35 cellular contexts compared by ENCODE assay signal in the genomic region with DNA sequence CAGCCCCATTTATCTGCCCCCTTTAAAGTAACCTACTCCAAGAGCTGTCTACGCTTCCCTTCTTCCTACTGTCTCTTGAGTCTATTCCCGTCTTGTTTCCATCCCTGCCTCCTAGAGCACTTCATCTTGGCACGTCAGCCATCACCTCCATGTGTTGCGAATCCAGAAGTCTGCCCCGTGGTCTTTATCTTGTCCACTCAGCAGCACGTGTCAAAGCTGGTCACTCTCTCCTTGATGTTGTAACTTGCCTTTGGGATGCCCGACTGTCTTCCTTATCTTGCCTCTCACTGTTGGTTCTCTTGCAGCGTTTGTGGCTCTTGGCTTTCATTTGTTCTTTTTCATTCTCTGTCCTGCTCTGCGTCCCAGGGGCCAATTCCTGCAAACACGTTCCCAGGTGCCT.
"Had no signal": no experiment of that assay in that cellular context is flagged by ENCODE, and none has a peak within 500 bp of the region (broad histone marks: within the 10 kb centered on the region; RNA-seq: fewer than 3 reads in every experiment).

No MANE protein-coding gene starts in this region.

- H3K9me3 ChIP-seq: adrenal gland, body of pancreas, breast epithelium had no signal

- H3K4me1 ChIP-seq: adrenal gland, breast epithelium had no signal

- H3K36me3 ChIP-seq: adrenal gland, brain microvascular endothelial cell, breast epithelium had no signal

- H3K4me3 Mint-ChIP-seq: activated B cell treated with CpG ODN at 0.5 μM for 24 hours; activated CD4-positive, alpha-beta memory T cell treated with anti-CD3 and anti-CD28 coated beads for 36 hours; activated CD4-positive, alpha-beta T cell treated with anti-CD3 and anti-CD28 coated beads, Interleukin-2, amount 10 ng/mL, durations not matched to agents 24 days and 14 days; activated CD8-positive, alpha-beta T cell treated with anti-CD3 and anti-CD28 coated beads for 36 hours; activated naive CD4-positive, alpha-beta T cell treated with anti-CD3 and anti-CD28 coated beads for 36 hours; activated naive CD8-positive, alpha-beta T cell treated with anti-CD3 and anti-CD28 coated beads for 36 hours; central memory CD8-positive, alpha-beta T cell; T-helper 1 cell treated with Interleukin-12 subunit alpha and Interleukin-12 subunit beta and Interleukin-4 antibody, amounts not matched to agents 30 μg/mL and 1 μg/mL, for 36 hours; T-helper 2 cell treated with Interferon-gamma antibody and Interleukin-4, amounts not matched to agents 5 μg/mL and 100 μg/mL, for 36 hours had no signal

- ATAC-seq: activated CD8-positive, alpha-beta T cell treated with anti-CD3 and anti-CD28 coated beads for 36 hours; activated naive CD4-positive, alpha-beta T cell treated with anti-CD3 and anti-CD28 coated beads, Interleukin-2, amount 50 U/mL, for 72 hours; body of pancreas had no signal

- DNase-seq: activated B cell treated with CpG ODN at 0.5 μM for 24 hours; activated CD4-positive, alpha-beta memory T cell treated with anti-CD3 and anti-CD28 coated beads for 36 hours; activated CD4-positive, alpha-beta T cell treated with anti-CD3 and anti-CD28 coated beads for 4 hours; activated CD4-positive, alpha-beta T cell treated with anti-CD3 and anti-CD28 coated beads, Interleukin-2, amount 10 ng/mL, durations not matched to agents 24 days and 14 days; activated CD4-positive, alpha-beta T cell treated with anti-CD3 and anti-CD28 coated beads, Interleukin-2, amount 50 U/mL, for 1 hour; activated CD4-positive, alpha-beta T cell treated with anti-CD3 and anti-CD28 coated beads, Interleukin-2, amount 50 U/mL, for 4 hours; activated CD4-positive, CD25-positive, alpha-beta regulatory T cell treated with anti-CD3 and anti-CD28 coated beads, Interleukin-2, amount 50 U/mL, for 72 hours; activated CD8-positive, alpha-beta memory T cell treated with anti-CD3 and anti-CD28 coated beads, Interleukin-2, amount 50 U/mL, for 4 hours; activated CD8-positive, alpha-beta T cell treated with anti-CD3 and anti-CD28 coated beads for 36 hours; activated effector memory CD4-positive, alpha-beta T cell treated with Interleukin-2 at 50 U/mL for 16 hours; activated gamma-delta T cell treated with Interleukin-2 at 50 U/mL for 16 hours; activated naive CD4-positive, alpha-beta T cell; activated naive CD4-positive, alpha-beta T cell treated with anti-CD3 and anti-CD28 coated beads for 36 hours; activated naive CD4-positive, alpha-beta T cell treated with anti-CD3 and anti-CD28 coated beads, Interleukin-2, amount 50 U/mL, for 16 hours; activated naive CD8-positive, alpha-beta T cell treated with anti-CD3 and anti-CD28 coated beads for 36 hours; activated T-cell treated with anti-CD3 and anti-CD28 coated beads for 4 hours; activated T-cell treated with anti-CD3 and anti-CD28 coated beads, Interleukin-2, amount 50 U/mL, for 1 hour; activated T-cell treated with anti-CD3 and anti-CD28 coated beads, Interleukin-2, amount 50 U/mL, for 48 hours; adrenal gland; amniotic stem cell; aorta; body of pancreas; brain microvascular endothelial cell; caudate nucleus; cerebellar nuclear complex; T-helper 1 cell; T-helper 2 cell; T-helper 9 cell had no signal

- H3K36me3 Mint-ChIP-seq: activated CD4-positive, alpha-beta memory T cell treated with anti-CD3 and anti-CD28 coated beads for 36 hours; activated naive CD4-positive, alpha-beta T cell treated with anti-CD3 and anti-CD28 coated beads, Interleukin-2, amount 50 U/mL, for 72 hours; activated naive CD8-positive, alpha-beta T cell treated with anti-CD3 and anti-CD28 coated beads for 36 hours had no signal

- H3K4me1 Mint-ChIP-seq: central memory CD8-positive, alpha-beta T cell had no signal

- H3K4me3 ChIP-seq: adrenal gland, body of pancreas, breast epithelium had no signal

- H3K27me3 ChIP-seq: adrenal gland, body of pancreas, brain microvascular endothelial cell, breast epithelium had no signal

- H3K27ac ChIP-seq: adrenal gland, body of pancreas, brain microvascular endothelial cell, breast epithelium, VCaP had no signal

- H3K9me3 Mint-ChIP-seq: activated B cell treated with CpG ODN at 0.5 μM for 24 hours; activated CD4-positive, alpha-beta memory T cell treated with anti-CD3 and anti-CD28 coated beads for 36 hours; activated CD4-positive, alpha-beta T cell treated with anti-CD3 and anti-CD28 coated beads, Interleukin-2, amount 10 ng/mL, durations not matched to agents 24 days and 14 days; activated CD8-positive, alpha-beta T cell treated with anti-CD3 and anti-CD28 coated beads for 36 hours; activated naive CD4-positive, alpha-beta T cell treated with anti-CD3 and anti-CD28 coated beads for 36 hours; activated naive CD4-positive, alpha-beta T cell treated with anti-CD3 and anti-CD28 coated beads, Interleukin-2, amount 50 U/mL, for 72 hours; activated naive CD8-positive, alpha-beta T cell treated with anti-CD3 and anti-CD28 coated beads for 36 hours; activated T-helper 2 cell treated with anti-CD3 and anti-CD28 coated beads, Interferon-gamma antibody, Interleukin-2, Interleukin-4, amounts not matched to agents 10 μg/mL and 5 μg/mL and 100 μg/mL, durations not matched to agents 14 hours and 24 hours and 36 hours; central memory CD8-positive, alpha-beta T cell; T-helper 1 cell treated with Interleukin-12 subunit alpha and Interleukin-12 subunit beta and Interleukin-4 antibody, amounts not matched to agents 30 μg/mL and 1 μg/mL, for 36 hours; T-helper 2 cell treated with Interferon-gamma antibody and Interleukin-4, amounts not matched to agents 5 μg/mL and 100 μg/mL, for 36 hours had no signal

- H3K27me3 Mint-ChIP-seq: activated B cell treated with CpG ODN at 0.5 μM for 24 hours; activated CD4-positive, alpha-beta memory T cell treated with anti-CD3 and anti-CD28 coated beads for 36 hours; activated CD4-positive, alpha-beta T cell treated with anti-CD3 and anti-CD28 coated beads, Interleukin-2, amount 10 ng/mL, durations not matched to agents 24 days and 14 days; activated CD8-positive, alpha-beta T cell treated with anti-CD3 and anti-CD28 coated beads for 36 hours; central memory CD8-positive, alpha-beta T cell had no signal

- H3K27ac Mint-ChIP-seq: activated CD4-positive, alpha-beta memory T cell treated with anti-CD3 and anti-CD28 coated beads for 36 hours; activated CD4-positive, alpha-beta T cell treated with anti-CD3 and anti-CD28 coated beads, Interleukin-2, amount 10 ng/mL, durations not matched to agents 24 days and 14 days; activated CD8-positive, alpha-beta T cell treated with anti-CD3 and anti-CD28 coated beads for 36 hours; activated naive CD4-positive, alpha-beta T cell treated with anti-CD3 and anti-CD28 coated beads for 36 hours; activated naive CD4-positive, alpha-beta T cell treated with anti-CD3 and anti-CD28 coated beads, Interleukin-2, amount 50 U/mL, for 72 hours; activated naive CD8-positive, alpha-beta T cell treated with anti-CD3 and anti-CD28 coated beads for 36 hours; activated T-helper 2 cell treated with anti-CD3 and anti-CD28 coated beads, Interferon-gamma antibody, Interleukin-2, Interleukin-4, amounts not matched to agents 10 μg/mL and 5 μg/mL and 100 μg/mL, durations not matched to agents 14 hours and 24 hours and 36 hours; T-helper 1 cell treated with Interleukin-12 subunit alpha and Interleukin-12 subunit beta and Interleukin-4 antibody, amounts not matched to agents 30 μg/mL and 1 μg/mL, for 36 hours; T-helper 2 cell treated with Interferon-gamma antibody and Interleukin-4, amounts not matched to agents 5 μg/mL and 100 μg/mL, for 36 hours had no signal
